1 cellular context compared by ENCODE assay signal in the genomic region with DNA sequence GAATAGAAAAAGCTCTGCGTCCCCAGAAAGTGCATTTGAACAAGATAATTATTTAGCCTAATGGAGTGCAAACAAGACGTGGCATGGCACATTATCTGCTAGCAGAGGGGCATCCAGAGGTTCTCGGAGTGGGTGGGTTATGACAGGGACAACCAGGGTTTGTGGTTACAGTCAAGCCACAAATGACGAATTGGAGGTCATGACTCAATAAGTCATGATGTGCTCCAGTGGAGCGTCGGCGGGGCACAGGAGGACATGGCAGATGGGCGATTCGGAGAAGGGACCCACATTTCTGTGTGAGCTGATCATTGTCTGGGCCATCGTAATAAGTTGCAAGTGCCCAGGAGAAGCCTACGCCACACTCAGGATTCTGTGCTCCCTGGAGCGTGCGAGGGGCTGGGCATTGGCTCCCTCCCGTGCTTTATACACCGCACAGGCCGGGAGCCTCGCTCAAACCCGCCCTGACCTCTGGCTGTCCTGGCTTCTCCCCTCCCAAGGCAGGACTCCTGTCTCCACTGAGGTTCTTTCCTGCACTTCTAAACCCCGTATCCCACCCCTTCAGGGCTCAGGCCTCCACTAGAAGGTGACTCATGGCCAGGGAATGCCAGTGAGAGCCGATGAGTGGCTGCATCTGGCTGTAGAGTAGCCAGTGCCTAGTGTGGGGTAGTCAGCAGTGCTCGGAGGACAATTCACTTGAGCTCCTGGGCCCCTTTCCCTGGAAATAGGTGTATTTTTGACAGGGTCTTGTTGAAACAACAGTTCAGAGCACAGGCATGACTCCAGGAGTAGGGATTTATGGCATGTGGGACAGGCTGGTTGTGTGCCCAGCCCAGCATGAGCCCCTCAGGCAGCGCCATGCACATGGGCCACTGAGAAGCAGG.
TF ChIP-seq lines count a peak whose summit lies in the region.

No MANE protein-coding gene starts in this region.

TF ChIP-seq in WTC11, 78 proteins besides CTCF, POLR2A, EP300 and RAD21 (continued from another document):
- TF ChIP-seq NR2C2 (CRISPR knock-in tag; IDR thresholded peaks at IDR 0.05), result no peak
- no peak for TF ChIP-seq GTF2I (CRISPR knock-in tag; conservative IDR thresholded peaks at IDR 0.05)
- TF ChIP-seq MXD4 (CRISPR knock-in tag; IDR thresholded peaks at IDR 0.05; ENCODE audit: borderline replicate concordance), result no peak
- TF ChIP-seq, protein P1, sequence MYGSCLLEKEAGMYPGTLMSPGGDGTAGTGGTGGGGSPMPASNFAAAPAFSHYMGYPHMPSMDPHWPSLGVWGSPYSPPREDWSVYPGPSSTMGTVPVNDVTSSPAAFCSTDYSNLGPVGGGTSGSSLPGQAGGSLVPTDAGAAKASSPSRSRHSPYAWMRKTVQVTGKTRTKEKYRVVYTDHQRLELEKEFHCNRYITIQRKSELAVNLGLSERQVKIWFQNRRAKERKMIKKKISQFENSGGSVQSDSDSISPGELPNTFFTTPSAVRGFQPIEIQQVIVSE (CRISPR knock-in tag; IDR thresholded peaks at IDR 0.05; ENCODE audit: borderline replicate concordance), result no peak
- no peak for TF ChIP-seq ERG (CRISPR knock-in tag; IDR thresholded peaks at IDR 0.05)
- no peak for TF ChIP-seq ATF3 (CRISPR knock-in tag; conservative IDR thresholded peaks at IDR 0.05)
- no peak for TF ChIP-seq OVOL2 (CRISPR knock-in tag; IDR thresholded peaks at IDR 0.05; ENCODE audit: borderline replicate concordance)
